ENCODE assay signal across 1 cellular context in genomic region chr10:71850745-71851629, GRCh38.
TF ChIP-seq lines count a peak whose summit lies in the region.

TSS of gene PSAP (minus strand) at chr10:71851251. CDS start at chr10:71851221, 30 bp downstream.

TF ChIP-seq in HepG2, 621 proteins besides CTCF, POLR2A, EP300 and RAD21 (continued from another document and continues in another):
- TF ChIP-seq THAP9 (CRISPR knock-in tag; IDR thresholded peaks at IDR 0.05; ENCODE audit: borderline replicate concordance) (peak; percentile 62; the same call in 1 of the 2 replicates), SP140L (CRISPR knock-in tag; IDR thresholded peaks at IDR 0.05; ENCODE audit: borderline replicate concordance) (0 out of 2 replicates have a peak, but pooled peaks have one; percentile 52), ZNF615 (CRISPR knock-in tag; IDR thresholded peaks at IDR 0.05; ENCODE audit: borderline replicate concordance) (peak; percentile 31; the same call in 1 of the 2 replicates), ZNF512 (CRISPR knock-in tag; IDR thresholded peaks at IDR 0.05) (no peak), ISL2 (CRISPR knock-in tag; IDR thresholded peaks at IDR 0.05) (peak; percentile 57; the same call in 1 of the 2 replicates), ZNF577 (CRISPR knock-in tag; IDR thresholded peaks at IDR 0.05; ENCODE audit: borderline replicate concordance, low read depth) (no peak), ZSCAN30 (CRISPR knock-in tag; IDR thresholded peaks at IDR 0.05) (no peak), SMYD3 (CRISPR knock-in tag; IDR thresholded peaks at IDR 0.05) (no peak), PHF21A (CRISPR knock-in tag; IDR thresholded peaks at IDR 0.05) (no peak; the same call in none of the 2 replicates), ZNF580 (CRISPR knock-in tag; IDR thresholded peaks at IDR 0.05; ENCODE audit: borderline replicate concordance, low read depth) (peak; percentile 71; the same call in 1 of the 2 replicates), ZNF205 (CRISPR knock-in tag; IDR thresholded peaks at IDR 0.05) (peak; percentile 86), ZBTB2 (CRISPR knock-in tag; IDR thresholded peaks at IDR 0.05; ENCODE audit: low read depth) (no peak; the same call in 1 of the 2 replicates), DMTF1 (CRISPR knock-in tag; IDR thresholded peaks at IDR 0.05) (0 out of 2 replicates have a peak, but pooled peaks have one; percentile 44), CBX1 (IDR thresholded peaks at IDR 0.05; ENCODE audit: low read depth) (no peak), PPARG (CRISPR knock-in tag; conservative IDR thresholded peaks at IDR 0.05) (peak; percentile 52; the same call in 1 of the 2 replicates), ZSCAN20 (CRISPR knock-in tag; IDR thresholded peaks at IDR 0.05; ENCODE audit: borderline replicate concordance) (peak; percentile 74; the same call in 1 of the 2 replicates), AHR (CRISPR knock-in tag; IDR thresholded peaks at IDR 0.05) (0 out of 2 replicates have a peak, but pooled peaks have one; percentile 64), FOXP1 (IDR thresholded peaks at IDR 0.05) (no peak), FOXP1 (CRISPR knock-in tag; IDR thresholded peaks at IDR 0.05) (peak; percentile 2; the same call in 1 of the 2 replicates), CEBPZ (IDR thresholded peaks at IDR 0.05; ENCODE audit: low read length) (no peak), ZNF12 (CRISPR knock-in tag; IDR thresholded peaks at IDR 0.05) (peak; percentile 14; the same call in 1 of the 2 replicates), ZNF24 (IDR thresholded peaks at IDR 0.05) (no peak), ZNF598 (CRISPR knock-in tag; IDR thresholded peaks at IDR 0.05; ENCODE audit: borderline replicate concordance) (peak; percentile 91; the same call in 1 of the 2 replicates), ZNF567 (CRISPR knock-in tag; IDR thresholded peaks at IDR 0.05; ENCODE audit: borderline replicate concordance) (0 out of 2 replicates have a peak, but pooled peaks have one; percentile 52), ZNF558 (CRISPR knock-in tag; IDR thresholded peaks at IDR 0.05; ENCODE audit: borderline replicate concordance) (no peak; the same call in 1 of the 2 replicates), IRX3 (CRISPR knock-in tag; IDR thresholded peaks at IDR 0.05; ENCODE audit: borderline replicate concordance, low read depth) (peak; percentile 5; the same call in 1 of the 2 replicates), ZNF773 (CRISPR knock-in tag; IDR thresholded peaks at IDR 0.05; ENCODE audit: borderline replicate concordance) (0 out of 2 replicates have a peak, but pooled peaks have one; percentile 34), TARDBP (CRISPR knock-in tag; IDR thresholded peaks at IDR 0.05) (peak; percentile 71), CREB1 (IDR thresholded peaks at IDR 0.05) (no peak), CREB1 (CRISPR knock-in tag; IDR thresholded peaks at IDR 0.05) (no peak), BRF2 (CRISPR knock-in tag; IDR thresholded peaks at IDR 0.05) (no peak), ZBTB44 (CRISPR knock-in tag; IDR thresholded peaks at IDR 0.05) (no peak), NFE2L2 (IDR thresholded peaks at IDR 0.05; ENCODE audit: low read length) (no peak), HMG20B (CRISPR knock-in tag; conservative IDR thresholded peaks at IDR 0.05) (no peak), NFAT5 (CRISPR knock-in tag; IDR thresholded peaks at IDR 0.05) (no peak)
